ENCODE assay signal across 9 cellular contexts in genomic region chr20:34710861-34711574, GRCh38. TPM values are rescaled to one million over a fixed set of nuclear protein-coding genes. Genes with fewer than 3 reads are reported as not detected.
DNase-seq lines count a peak whose midpoint lies in the region; ATAC-seq and TF ChIP-seq lines count a peak whose summit lies in the region.
"Had no signal": no experiment of that assay in that cellular context is flagged by ENCODE, and none has a peak within 500 bp of the region (broad histone marks: within the 10 kb centered on the region; RNA-seq: fewer than 3 reads in every experiment).

No MANE protein-coding gene starts in this region.

- CTCF ChIA-PET in Caco-2 (lab: Charles Lee): interaction anchor here (0.6 to 1.3 kb wide), 4 partner anchors 148 to 905 kb away, joined by 3 to 6 read pairs (median 5); partner anchors contain the start of gene SPAG4

- DNase-seq in Caco-2: peak in 1 of 2 experiments; percentile 54
- DNase-seq in Karpas-422: peak; percentile 67
- DNase-seq in activated naive CD8-positive, alpha-beta T cell treated with anti-CD3 and anti-CD28 coated beads, Interleukin-2, amount 10 ng/mL, durations not matched to agents 7 days and 5 days: no peak
- no peak for DNase-seq in inferior parietal cortex (ENCODE audit: extremely low spot score)
- DNase-seq in left lung: no peak
- no peak for DNase-seq in nucleus accumbens (lab: John Stamatoyannopoulos, UW)
- DNase-seq: dermis blood vessel endothelial cell, hypothalamus had no signal

- POLR2A ChIA-PET in Caco-2 (lab: Charles Lee): interaction anchor here (0.5 kb wide), 1 partner anchor 54 kb away, joined by 3 read pairs; no protein-coding TSS in a partner anchor
- POLR2A ChIA-PET in activated naive CD8-positive, alpha-beta T cell treated with anti-CD3 and anti-CD28 coated beads, Interleukin-2, amount 10 ng/mL, durations not matched to agents 7 days and 5 days (lab: Charles Lee): interaction anchor here (0.5 kb wide), 1 partner anchor 41 kb away, joined by 3 read pairs; no protein-coding TSS in a partner anchor

- peak overlapping the region; percentile 78 for H3K4me3 Mint-ChIP-seq in Caco-2 (ENCODE audit: unreplicated experiment)
- H3K4me3 Mint-ChIP-seq in activated naive CD8-positive, alpha-beta T cell treated with anti-CD3 and anti-CD28 coated beads, Interleukin-2, amount 10 ng/mL, durations not matched to agents 7 days and 5 days: peak overlapping the region; percentile 82

- H3K4me1 Mint-ChIP-seq in Caco-2 (ENCODE audit: low read depth, unreplicated experiment): peaks cover 22% of the 10 kb centered on the region
- H3K4me1 Mint-ChIP-seq in activated naive CD8-positive, alpha-beta T cell treated with anti-CD3 and anti-CD28 coated beads, Interleukin-2, amount 10 ng/mL, durations not matched to agents 7 days and 5 days: peaks cover 24% of the 10 kb centered on the region

- ATAC-seq in activated naive CD8-positive, alpha-beta T cell treated with anti-CD3 and anti-CD28 coated beads, Interleukin-2, amount 10 ng/mL, durations not matched to agents 7 days and 5 days (ENCODE audit: low read depth): no peak
- no peak for ATAC-seq in left lung

- H3K4me3 ChIP-seq in Caco-2 (ENCODE audit: low read depth, low read length) (no peak overlapping the region), Karpas-422 (ENCODE audit: low read length) (peak overlapping the region; percentile 87), neural cell (ENCODE audit: low read length) (no peak overlapping the region), left lung (no peak overlapping the region)

- H3K27ac ChIP-seq in Karpas-422 (ENCODE audit: low read length) (peak overlapping the region; percentile 39; the same call in 1 of the 2 replicates), neural cell (ENCODE audit: low read length) (no peak overlapping the region), left lung (no peak overlapping the region)

- intact Hi-C loops in Caco-2 (cut with micrococcal nuclease; ENCODE audit: unreplicated experiment): no loop called here
- intact Hi-C loops in left lung (cut with DNase I): no loop called here

- no peaks in the 10 kb centered on the region for H3K27me3 Mint-ChIP-seq in Caco-2 (ENCODE audit: insufficient read depth, unreplicated experiment)
- H3K27me3 Mint-ChIP-seq in activated naive CD8-positive, alpha-beta T cell treated with anti-CD3 and anti-CD28 coated beads, Interleukin-2, amount 10 ng/mL, durations not matched to agents 7 days and 5 days: peaks cover 7% of the 10 kb centered on the region

- H3K27ac Mint-ChIP-seq in Caco-2 (ENCODE audit: unreplicated experiment): peak overlapping the region; percentile 19
- H3K27ac Mint-ChIP-seq in activated naive CD8-positive, alpha-beta T cell treated with anti-CD3 and anti-CD28 coated beads, Interleukin-2, amount 10 ng/mL, durations not matched to agents 7 days and 5 days: no peak overlapping the region

- TF ChIP-seq RAD21 in neural cell (conservative IDR thresholded peaks at IDR 0.05): no peak

- no TSS peak for BruUV-seq in Caco-2 (replicated peaks; lab: Mats Ljungman, UMichigan)

- H3K4me1 ChIP-seq in Caco-2 (peaks cover 15% of the 10 kb centered on the region), Karpas-422 (ENCODE audit: low read length) (peaks cover 40% of the 10 kb centered on the region), left lung (peaks cover 5 to 37% of the 10 kb centered on the region in 2 donors)

- no peaks in the 10 kb centered on the region for H3K9me3 Mint-ChIP-seq in Caco-2 (ENCODE audit: unreplicated experiment)
- H3K9me3 Mint-ChIP-seq in activated naive CD8-positive, alpha-beta T cell treated with anti-CD3 and anti-CD28 coated beads, Interleukin-2, amount 10 ng/mL, durations not matched to agents 7 days and 5 days: no peaks in the 10 kb centered on the region

- H4K20me1 ChIP-seq in Karpas-422 (ENCODE audit: insufficient read depth, low read depth, low read length) (no peaks in the 10 kb centered on the region; the same call in 1 of the 2 replicates), neural cell (ENCODE audit: insufficient read depth) (no peaks in the 10 kb centered on the region)

- H3K9me3 ChIP-seq in Caco-2 (no peaks in the 10 kb centered on the region), Karpas-422 (ENCODE audit: low read length) (no peaks in the 10 kb centered on the region), neural cell (ENCODE audit: low read length) (no peaks in the 10 kb centered on the region), left lung (no peaks in the 10 kb centered on the region)

- H3K79me2 ChIP-seq in Karpas-422 (ENCODE audit: low read length): no peaks in the 10 kb centered on the region
- peaks cover 5% of the 10 kb centered on the region for H3K79me2 ChIP-seq in neural cell (replicated peaks; ENCODE audit: insufficient read depth, low read length)

- H3K9ac ChIP-seq in Karpas-422 (ENCODE audit: low read length) (peak overlapping the region; percentile 87), neural cell (ENCODE audit: low read length) (peak overlapping the region; percentile 45)

- H3K9me2 ChIP-seq in Karpas-422 (replicated peaks; ENCODE audit: insufficient read depth, low read length): no peaks in the 10 kb centered on the region
- no peaks in the 10 kb centered on the region for H3K9me2 ChIP-seq in neural cell (ENCODE audit: insufficient read depth, low read length)

- peaks cover 62% of the 10 kb centered on the region for H3K36me3 Mint-ChIP-seq in Caco-2 (ENCODE audit: insufficient read depth, unreplicated experiment)
- H3K36me3 Mint-ChIP-seq in activated naive CD8-positive, alpha-beta T cell treated with anti-CD3 and anti-CD28 coated beads, Interleukin-2, amount 10 ng/mL, durations not matched to agents 7 days and 5 days: peaks cover 6% of the 10 kb centered on the region

- H3K4me2 ChIP-seq in Karpas-422 (ENCODE audit: low read depth, low read length, poor library complexity, severe bottlenecking): peak overlapping the region; percentile 86
- no peak overlapping the region for H3K4me2 ChIP-seq in neural cell (ENCODE audit: low read length)

- H3K36me3 ChIP-seq in Caco-2 (ENCODE audit: control insufficient read depth, insufficient read depth, low read length) (peaks cover 1% of the 10 kb centered on the region; the same call in 1 of the 2 replicates), Karpas-422 (ENCODE audit: insufficient read depth, low read length) (no peaks in the 10 kb centered on the region), neural cell (ENCODE audit: insufficient read depth, low read length) (peaks cover 16% of the 10 kb centered on the region), left lung (peaks cover 0 to 34% of the 10 kb centered on the region in 2 donors)

- TF ChIP-seq CTCF in Caco-2 (IDR thresholded peaks at IDR 0.05; ENCODE audit: insufficient read depth in 1 of 2, low read depth in 1 of 2, low read length in 1 of 2, severe bottlenecking in 1 of 2, unreplicated experiment in 1 of 2) (no peak), neural cell (IDR thresholded peaks at IDR 0.05; ENCODE audit: poor library complexity, severe bottlenecking) (no peak), left lung (IDR thresholded peaks at IDR 0.05) (no peak)

- H3K27me3 ChIP-seq in Caco-2 (replicated peaks; ENCODE audit: control insufficient read depth, insufficient read depth, low read length) (no peaks in the 10 kb centered on the region), Karpas-422 (ENCODE audit: low read length) (no peaks in the 10 kb centered on the region), neural cell (ENCODE audit: insufficient read depth, low read depth, low read length) (peaks cover 4% of the 10 kb centered on the region), left lung (peaks cover 0 to 4% of the 10 kb centered on the region in 2 donors)

- H2AFZ ChIP-seq in Karpas-422 (ENCODE audit: low read length) (no peak overlapping the region), neural cell (ENCODE audit: low read depth, low read length) (no peak overlapping the region)

- no peak for TF ChIP-seq EP300 in neural cell (conservative IDR thresholded peaks at IDR 0.05; ENCODE audit: poor library complexity, severe bottlenecking)

- no peaks in the 10 kb centered on the region for H3F3A ChIP-seq in neural cell (ENCODE audit: insufficient read depth, low read length, poor library complexity, severe bottlenecking)

TF ChIP-seq in neural cell, 6 proteins besides CTCF, POLR2A, EP300 and RAD21:
- TF ChIP-seq POLR2AphosphoS5 (IDR thresholded peaks at IDR 0.05): peak; percentile 3
- no peak for TF ChIP-seq EZH2 (IDR thresholded peaks at IDR 0.05; ENCODE audit: borderline replicate concordance, insufficient read depth, low read length, poor library complexity, severe bottlenecking)

RNA-seq across cellular contexts. Expression of gene TP53INP2, which starts 6.9 kb away (rescaled TPM):
- total RNA-seq in Caco-2 (2022) (26.2 and 29.7 TPM in 2 replicates), left lung (10 to 100 TPM; 13.2 to 41.5 TPM)
- total RNA-seq in Karpas-422 (2014; rRNA removed; shearing (Covaris generic); ENCODE audit: low replicate concordance): 4.6 and 8.1 TPM in 2 replicates
- total RNA-seq in activated naive CD8-positive, alpha-beta T cell treated with anti-CD3 and anti-CD28 coated beads, Interleukin-2, amount 10 ng/mL, durations not matched to agents 7 days and 5 days: 1 to 10 TPM; 2.1 TPM
- 10.7 and 11.5 TPM in 2 replicates for polyA plus RNA-seq in neural cell
- 8.0 and 15.2 TPM in 2 replicates for polyA minus RNA-seq in neural cell

RNA-seq across cellular contexts. Expression of gene PIGU, which starts 34.1 kb away (rescaled TPM):
- total RNA-seq in Caco-2 (2022) (61.7 and 62.9 TPM in 2 replicates), left lung (10 to 100 TPM; 17.0 to 18.9 TPM)
- 13.0 and 18.4 TPM in 2 replicates for total RNA-seq in Karpas-422 (2014; rRNA removed; shearing (Covaris generic); ENCODE audit: low replicate concordance)
- 10 to 100 TPM; 17.0 to 19.1 TPM for total RNA-seq in activated naive CD8-positive, alpha-beta T cell treated with anti-CD3 and anti-CD28 coated beads, Interleukin-2, amount 10 ng/mL, durations not matched to agents 7 days and 5 days
- polyA plus RNA-seq in neural cell: 35.8 and 43.0 TPM in 2 replicates
- polyA minus RNA-seq in neural cell: 26.8 and 29.6 TPM in 2 replicates
